Comparison of ENCODE assay signal across 8 cellular contexts in genomic region chr1:212284332-212284743, GRCh38. TPM values are rescaled to one million over a fixed set of nuclear protein-coding genes. Genes with fewer than 3 reads are reported as not detected.
A peak's percentile ranks its signal among the peaks of the same experiment; 100 is the strongest.
DNase-seq lines count a peak whose midpoint lies in the region; ATAC-seq, FAIRE-seq and TF ChIP-seq lines count a peak whose summit lies in the region.

No MANE protein-coding gene starts in this region.

- H3K9me1 ChIP-seq in keratinocyte (ENCODE audit: control insufficient read depth, extremely low read depth, insufficient read depth, low read length): no peaks in the 10 kb centered on the region

- no peak for TF ChIP-seq RAD21 in SK-N-SH (IDR thresholded peaks at IDR 0.05; ENCODE audit: low read length)

- dilution Hi-C loops in keratinocyte (cut with MboI; ENCODE audit: extremely low pct_ligation_motif_present, low sequenced_read_pairs): no loop called here

- no peak for TF ChIP-seq CTCF in SK-N-SH (IDR thresholded peaks at IDR 0.05)
- no peak for TF ChIP-seq CTCF in keratinocyte (optimal IDR thresholded peaks at IDR 0.05 in 1 of 3, IDR thresholded peaks at IDR 0.05 in 1 of 3, conservative IDR thresholded peaks at IDR 0.05 in 1 of 3; ENCODE audit: extremely low read depth in 1 of 3, insufficient read depth in 2 of 3, low read length in 3 of 3)

- H3K9me2 ChIP-seq in SK-N-SH: no peaks in the 10 kb centered on the region

- peaks cover 6% of the 10 kb centered on the region for H3K36me3 Mint-ChIP-seq in activated naive CD8-positive, alpha-beta T cell treated with anti-CD3 and anti-CD28 coated beads for 36 hours

- H3K4me3 ChIP-seq in SK-N-SH (ENCODE audit: low read depth in 2 of 2, low read length in 1 of 2) (peak overlapping the region; percentile 91 to 96), keratinocyte (ENCODE audit: control insufficient read depth in 2 of 3, extremely low read depth in 1 of 3, insufficient read depth in 2 of 3, low read depth in 1 of 3, low read length in 3 of 3) (peak overlapping the region; percentile 72 to 85 (median 79)), subcutaneous abdominal adipose tissue (ENCODE audit: low read depth in 1 of 5, low read length in 5 of 5) (peak overlapping the region; percentile 66 to 100 (median 86))

- H2AFZ ChIP-seq in SK-N-SH (ENCODE audit: low read depth) (peak overlapping the region; percentile 98), keratinocyte (ENCODE audit: control insufficient read depth, low read length) (peak overlapping the region; percentile 93)

- H3K27me3 ChIP-seq in SK-N-SH (ENCODE audit: insufficient read depth) (no peaks in the 10 kb centered on the region), keratinocyte (ENCODE audit: control insufficient read depth, extremely low read depth, insufficient read depth, low read length) (no peaks in the 10 kb centered on the region), subcutaneous abdominal adipose tissue (ENCODE audit: control insufficient read depth in 5 of 5, insufficient read depth in 4 of 5, low read length in 5 of 5) (no peaks in the 10 kb centered on the region)

- peak overlapping the region; percentile 71; the same call in 1 of the 2 replicates for H3K9ac ChIP-seq in SK-N-SH
- peak overlapping the region; percentile 82 for H3K9ac ChIP-seq in keratinocyte (ENCODE audit: control insufficient read depth, extremely low read depth, insufficient read depth, low read length)
- peak overlapping the region; percentile 13 to 95 (median 87) for H3K9ac ChIP-seq in subcutaneous abdominal adipose tissue (ENCODE audit: low read length in 5 of 5)

- WGBS in SK-N-SH (ENCODE audit: low lambda C conversion rate): 19% methylated on average over 14 of the region's 14 CpGs

- TF ChIP-seq EP300 in SK-N-SH (IDR thresholded peaks at IDR 0.05; ENCODE audit: borderline replicate concordance in 1 of 2, low read depth in 1 of 2, low read length in 1 of 2): no peak

- H3K4me1 ChIP-seq in SK-N-SH (ENCODE audit: control insufficient read depth in 1 of 2, insufficient read depth in 2 of 2, low read depth in 1 of 2, low read length in 1 of 2): peaks cover 12% of the 10 kb centered on the region in 2 experiments; a peak in 3 of 4 replicates
- peaks cover 14% of the 10 kb centered on the region for H3K4me1 ChIP-seq in keratinocyte (ENCODE audit: control insufficient read depth, extremely low read depth, insufficient read depth, low read length)
- peaks cover 0 to 43% (median 35%) of the 10 kb centered on the region in 5 donors for H3K4me1 ChIP-seq in subcutaneous abdominal adipose tissue (ENCODE audit: control insufficient read depth in 5 of 5, insufficient read depth in 5 of 5, low read length in 5 of 5)

- CTCF ChIA-PET in SK-N-SH (lab: Yijun Ruan, JAX): interaction anchor here (0.7 to 1.1 kb wide), 7 partner anchors 9 to 220 kb away, joined by 3 to 6 read pairs (median 3); no protein-coding TSS in a partner anchor

- POLR2A ChIA-PET in SK-N-SH (lab: Yijun Ruan, JAX): no interaction called here

- peaks cover 28% of the 10 kb centered on the region for H3K4me1 Mint-ChIP-seq in activated naive CD8-positive, alpha-beta T cell treated with anti-CD3 and anti-CD28 coated beads for 36 hours

- peak overlapping the region; percentile 97 for H3K27ac Mint-ChIP-seq in activated naive CD8-positive, alpha-beta T cell treated with anti-CD3 and anti-CD28 coated beads for 36 hours

- H3K9me3 ChIP-seq in SK-N-SH (no peaks in the 10 kb centered on the region), keratinocyte (ENCODE audit: control insufficient read depth, low read depth, low read length) (no peaks in the 10 kb centered on the region), subcutaneous abdominal adipose tissue (ENCODE audit: control insufficient read depth in 5 of 5, low read length in 5 of 5) (no peaks in the 10 kb centered on the region)

- H3K27me3 Mint-ChIP-seq in activated naive CD8-positive, alpha-beta T cell treated with anti-CD3 and anti-CD28 coated beads for 36 hours: no peaks in the 10 kb centered on the region

- peak overlapping the region; percentile 95 for H3K4me3 Mint-ChIP-seq in activated naive CD8-positive, alpha-beta T cell treated with anti-CD3 and anti-CD28 coated beads for 36 hours

- H4K20me1 ChIP-seq in SK-N-SH (ENCODE audit: insufficient read depth) (no peaks in the 10 kb centered on the region; the same call in 1 of the 2 replicates), keratinocyte (ENCODE audit: control insufficient read depth, extremely low read depth, insufficient read depth, low read length) (no peaks in the 10 kb centered on the region)

- DNase-seq in SK-N-SH (no peak), keratinocyte (ENCODE audit: low read depth, low spot score) (no peak), UCSD-AML1 (lab: John Stamatoyannopoulos, UW; ENCODE audit: unreplicated experiment) (no peak), NCI-H446 treated with DMSO at 0.1 percent for 48 hours (lab: John Stamatoyannopoulos, UW) (no peak), D341Med (ENCODE audit: low spot score) (no peak)
- no peak for DNase-seq in activated naive CD8-positive, alpha-beta T cell treated with anti-CD3 and anti-CD28 coated beads for 36 hours

- no peak for FAIRE-seq in keratinocyte (lab: Jason Lieb, UNC)

- H3K27ac ChIP-seq in SK-N-SH (ENCODE audit: low read depth in 2 of 2, low read length in 1 of 2) (peak overlapping the region; percentile 43 to 64; a peak in 2 of 4 replicates), keratinocyte (ENCODE audit: control insufficient read depth, insufficient read depth, low read length) (peak overlapping the region; percentile 81), subcutaneous abdominal adipose tissue (ENCODE audit: low read depth, low read length) (peak overlapping the region; percentile 95)

- H3F3A ChIP-seq in SK-N-SH (replicated peaks; ENCODE audit: insufficient read depth): peaks cover 18% of the 10 kb centered on the region

- ATAC-seq in SK-N-SH treated with all-trans-retinoic acid at 6 μM for 48 hours: no peak

- H3K36me3 ChIP-seq in SK-N-SH (replicated peaks in 1 of 2; ENCODE audit: control insufficient read depth in 1 of 2, insufficient read depth in 2 of 2, low read length in 1 of 2) (no peaks in the 10 kb centered on the region), keratinocyte (ENCODE audit: control insufficient read depth in 2 of 2, extremely low read depth in 1 of 2, insufficient read depth in 2 of 2, low read length in 2 of 2) (no peaks in the 10 kb centered on the region), subcutaneous abdominal adipose tissue (ENCODE audit: control insufficient read depth in 5 of 5, insufficient read depth in 5 of 5, low read length in 5 of 5) (no peaks in the 10 kb centered on the region)

- H3K9me3 Mint-ChIP-seq in activated naive CD8-positive, alpha-beta T cell treated with anti-CD3 and anti-CD28 coated beads for 36 hours: no peaks in the 10 kb centered on the region

- peaks cover 19% of the 10 kb centered on the region for H3K79me2 ChIP-seq in SK-N-SH (ENCODE audit: insufficient read depth)
- H3K79me2 ChIP-seq in keratinocyte (ENCODE audit: control insufficient read depth, insufficient read depth, low read length): peaks cover 32% of the 10 kb centered on the region

- peak overlapping the region; percentile 91 for H3K4me2 ChIP-seq in SK-N-SH
- peak overlapping the region; percentile 85 for H3K4me2 ChIP-seq in keratinocyte (ENCODE audit: control insufficient read depth, extremely low read depth, insufficient read depth, low read depth, low read length)

TF ChIP-seq in SK-N-SH, 30 proteins besides CTCF, POLR2A, EP300 and RAD21 (continues in another document):
- no peak for TF ChIP-seq PBX3 (IDR thresholded peaks at IDR 0.05)
- no peak for TF ChIP-seq YY1 (IDR thresholded peaks at IDR 0.05; ENCODE audit: low read depth)
- TF ChIP-seq MXI1 (IDR thresholded peaks at IDR 0.05; ENCODE audit: low read depth, low read length): no peak
- no peak for TF ChIP-seq TCF12 (IDR thresholded peaks at IDR 0.05)
- no peak for TF ChIP-seq TAF1 (IDR thresholded peaks at IDR 0.05; ENCODE audit: borderline replicate concordance, low read depth, low read length)

TF ChIP-seq in SK-N-SH treated with all-trans-retinoic acid at 6 μM for 48 hours, 23 proteins besides CTCF, POLR2A, EP300 and RAD21 (continues in another document):
- TF ChIP-seq TCF4 (CRISPR knock-in tag; IDR thresholded peaks at IDR 0.05; ENCODE audit: borderline replicate concordance): no peak
- TF ChIP-seq ZFP3 (CRISPR knock-in tag; IDR thresholded peaks at IDR 0.05): no peak
- TF ChIP-seq ZC3H10 (CRISPR knock-in tag; IDR thresholded peaks at IDR 0.05): no peak
- TF ChIP-seq CSDC2 (CRISPR knock-in tag; IDR thresholded peaks at IDR 0.05): no peak
- no peak for TF ChIP-seq GLIS3 (CRISPR knock-in tag; IDR thresholded peaks at IDR 0.05)
- no peak for TF ChIP-seq RARB (CRISPR knock-in tag; IDR thresholded peaks at IDR 0.05)
- TF ChIP-seq BACH2 (CRISPR knock-in tag; IDR thresholded peaks at IDR 0.05; ENCODE audit: borderline replicate concordance): no peak
- TF ChIP-seq ESRRG (CRISPR knock-in tag; IDR thresholded peaks at IDR 0.05): no peak
- no peak for TF ChIP-seq CSRNP3 (CRISPR knock-in tag; IDR thresholded peaks at IDR 0.05)
- no peak for TF ChIP-seq ZNF8 (CRISPR knock-in tag; IDR thresholded peaks at IDR 0.05)
- TF ChIP-seq SNAI2 (CRISPR knock-in tag; IDR thresholded peaks at IDR 0.05): no peak

RNA-seq across cellular contexts. Expression of gene PPP2R5A, which starts 0.9 kb away (rescaled TPM):
- polyA plus RNA-seq in SK-N-SH (2012; rRNA removed) (5.4 and 6.1 TPM in 2 replicates), keratinocyte (12.0 to 26.2 TPM (median 16.8 TPM) in 3 replicates)
- polyA plus RNA-seq in SK-N-SH (2012; cell fraction: cytosol; rRNA removed): 7.9 and 8.7 TPM in 2 replicates
- polyA plus RNA-seq in SK-N-SH (2012; cell fraction: nucleus; rRNA removed): 3.9 and 6.1 TPM in 2 replicates
- 10 to 100 TPM; 32.9 to 34.3 TPM for total RNA-seq in activated naive CD8-positive, alpha-beta T cell treated with anti-CD3 and anti-CD28 coated beads for 36 hours
- 15.6 TPM for polyA plus RNA-seq in keratinocyte (2011; ENCODE audit: low read depth)
- polyA plus RNA-seq in keratinocyte (2011; cell fraction: cytosol; rRNA removed): 15.3 and 30.1 TPM in 2 replicates
- polyA plus RNA-seq in keratinocyte (2011; cell fraction: nucleus; rRNA removed): 14.0 and 15.9 TPM in 2 replicates
- polyA plus RNA-seq in keratinocyte (2012; ENCODE audit: low replicate concordance): 11.7 and 18.3 TPM in 2 replicates
- 2.5 to 13.9 TPM (median 5.9 TPM) in 3 replicates for polyA minus RNA-seq in keratinocyte
- 16.3 TPM for polyA minus RNA-seq in keratinocyte (2011; cell fraction: cytosol; rRNA and poly(A)+ RNA removed)
- polyA minus RNA-seq in keratinocyte (2011; cell fraction: nucleus; rRNA and poly(A)+ RNA removed): 7.3 and 8.8 TPM in 2 replicates
